22 cellular contexts compared by ENCODE assay signal in genomic region chr6:25329982-25330381, GRCh38.
"Had no signal": no experiment of that assay in that cellular context is flagged by ENCODE, and none has a peak within 500 bp of the region (broad histone marks: within the 10 kb centered on the region; RNA-seq: fewer than 3 reads in every experiment).

No MANE protein-coding gene starts in this region.

- H3K9me3 Mint-ChIP-seq: activated CD4-positive, alpha-beta T cell treated with anti-CD3 and anti-CD28 coated beads, Interleukin-2, amount 10 ng/mL, durations not matched to agents 7 days and 5 days; activated naive CD4-positive, alpha-beta T cell treated with anti-CD3 and anti-CD28 coated beads for 36 hours; activated T-cell treated with anti-CD3 and anti-CD28 coated beads, Interleukin-2, amount 50 U/mL, for 24 hours; nephron; T-cell had no signal

- H3K36me3 ChIP-seq: cardiac muscle cell, transverse colon, vagina had no signal

- H3K27ac Mint-ChIP-seq: activated CD4-positive, alpha-beta T cell treated with anti-CD3 and anti-CD28 coated beads, Interleukin-2, amount 10 ng/mL, durations not matched to agents 7 days and 5 days; activated CD8-positive, alpha-beta T cell treated with anti-CD3 and anti-CD28 coated beads, Interleukin-2, amount 10 ng/mL, durations not matched to agents 7 days and 5 days; activated naive CD4-positive, alpha-beta T cell treated with anti-CD3 and anti-CD28 coated beads for 36 hours; activated T-cell treated with anti-CD3 and anti-CD28 coated beads, Interleukin-2, amount 50 U/mL, for 24 hours; nephron; T-cell had no signal

- H3K9ac ChIP-seq: parathyroid adenoma had no signal

- H3K9me3 ChIP-seq: transverse colon, vagina had no signal

- H3K4me1 Mint-ChIP-seq: activated CD4-positive, alpha-beta T cell treated with anti-CD3 and anti-CD28 coated beads, Interleukin-2, amount 10 ng/mL, durations not matched to agents 7 days and 5 days had no signal

- DNase-seq: activated CD4-positive, alpha-beta T cell treated with anti-CD3 and anti-CD28 coated beads, Interleukin-2, amount 10 ng/mL, durations not matched to agents 7 days and 5 days; activated CD8-positive, alpha-beta T cell treated with anti-CD3 and anti-CD28 coated beads, Interleukin-2, amount 10 ng/mL, durations not matched to agents 7 days and 5 days; activated naive CD4-positive, alpha-beta T cell treated with anti-CD3 and anti-CD28 coated beads for 36 hours; activated T-cell treated with anti-CD3 and anti-CD28 coated beads, Interleukin-2, amount 50 U/mL, for 24 hours; amniotic stem cell; dermis blood vessel endothelial cell; effector memory CD4-positive, alpha-beta T cell; foreskin keratinocyte; stimulated activated CD4-positive, alpha-beta T cell treated with anti-CD3 and anti-CD28 coated beads, Interleukin-1b, Interleukin-23, amount 100 ng/mL, for 48 hours; stimulated activated CD8-positive, alpha-beta memory T cell treated with anti-CD3 and anti-CD28 coated beads, Interleukin-4, amount 100 ng/mL, for 48 hours; stimulated activated naive CD4-positive, alpha-beta T cell; T-cell; T-helper 9 cell; transverse colon had no signal

- H3K27ac ChIP-seq: cardiac muscle cell, epithelial cell of prostate, foreskin keratinocyte, parathyroid adenoma, transverse colon, vagina had no signal

- ATAC-seq: activated CD4-positive, CD25-positive, alpha-beta regulatory T cell treated with anti-CD3 and anti-CD28 coated beads, Interleukin-2, amount 50 U/mL, for 24 hours; activated CD8-positive, alpha-beta T cell treated with anti-CD3 and anti-CD28 coated beads, Interleukin-2, amount 10 ng/mL, durations not matched to agents 7 days and 5 days; foreskin keratinocyte; left lobe of liver; T-cell had no signal

- H3K27me3 ChIP-seq: cardiac muscle cell, foreskin keratinocyte, transverse colon, vagina had no signal

- H3K4me3 Mint-ChIP-seq: activated CD4-positive, alpha-beta T cell treated with anti-CD3 and anti-CD28 coated beads, Interleukin-2, amount 10 ng/mL, durations not matched to agents 7 days and 5 days; activated CD8-positive, alpha-beta T cell treated with anti-CD3 and anti-CD28 coated beads, Interleukin-2, amount 10 ng/mL, durations not matched to agents 7 days and 5 days; activated naive CD4-positive, alpha-beta T cell treated with anti-CD3 and anti-CD28 coated beads for 36 hours; activated T-cell treated with anti-CD3 and anti-CD28 coated beads, Interleukin-2, amount 50 U/mL, for 24 hours; nephron; T-cell had no signal

- H3K36me3 Mint-ChIP-seq: T-cell had no signal

- H3K27me3 Mint-ChIP-seq: activated CD4-positive, alpha-beta T cell treated with anti-CD3 and anti-CD28 coated beads, Interleukin-2, amount 10 ng/mL, durations not matched to agents 7 days and 5 days; activated T-cell treated with anti-CD3 and anti-CD28 coated beads, Interleukin-2, amount 50 U/mL, for 24 hours; T-cell had no signal

- H3K4me3 ChIP-seq: cardiac muscle cell, lung, transverse colon, vagina had no signal

- H2AFZ ChIP-seq: parathyroid adenoma had no signal
